8 cellular contexts compared by ENCODE assay signal in the genomic region with DNA sequence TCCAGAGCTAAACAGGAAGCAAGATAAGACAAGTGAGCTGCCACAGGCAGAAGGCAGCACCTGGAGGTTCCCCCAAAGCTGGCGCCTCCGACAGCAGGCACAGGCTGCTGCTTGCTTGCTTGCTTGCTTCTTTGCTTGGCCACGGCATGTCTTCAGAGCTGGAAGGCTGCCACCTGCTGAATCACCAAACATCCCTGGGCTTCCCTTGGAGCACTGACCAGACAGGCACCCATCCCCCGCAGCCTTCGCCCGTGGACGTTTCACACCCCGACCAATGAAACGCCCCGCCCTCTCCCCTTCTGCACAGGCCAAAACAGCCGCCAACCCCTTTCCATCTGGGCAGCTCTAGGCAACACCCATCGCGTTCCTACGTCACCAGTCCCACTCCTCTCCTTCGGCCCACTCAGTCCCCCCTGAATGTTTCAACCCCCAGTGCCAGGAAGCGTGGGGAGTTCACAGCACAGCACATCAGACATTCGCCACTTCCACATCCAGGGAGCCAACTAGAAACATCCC. TPM values are rescaled to one million over a fixed set of nuclear protein-coding genes. Genes with fewer than 3 reads are reported as not detected.
A peak's percentile ranks its signal among the peaks of the same experiment; 100 is the strongest.
DNase-seq lines count a peak whose midpoint lies in the region; ATAC-seq and TF ChIP-seq lines count a peak whose summit lies in the region.

No MANE protein-coding gene starts in this region.

- peak; percentile 22 for ATAC-seq in GM19023 (IDR thresholded peaks at IDR 0.05; ENCODE audit: unreplicated experiment)
- ATAC-seq in HG03342 (IDR thresholded peaks at IDR 0.05; ENCODE audit: unreplicated experiment), result peak; percentile 18

- CTCF ChIA-PET in BJ (lab: Yijun Ruan, JAX), result interaction anchor here (0.6 to 1.7 kb wide), 9 partner anchors 10 to 254 kb away, joined by 3 to 5 read pairs (median 3); no protein-coding TSS in a partner anchor

- POLR2A ChIA-PET in BJ (lab: Charles Lee), result interaction anchor here (0.6 kb wide), 1 partner anchor 242 kb away, joined by 7 read pairs; no protein-coding TSS in a partner anchor

- peak; percentile 76 for DNase-seq in BJ (ENCODE audit: low read depth)
- peak; percentile 34 for DNase-seq in NCI-H82 treated with DMSO at 0.1 percent for 48 hours (lab: John Stamatoyannopoulos, UW; ENCODE audit: unreplicated experiment)
- peak; percentile 40 for DNase-seq in activated T-cell treated with anti-CD3 and anti-CD28 coated beads for 1 hour (ENCODE audit: low read depth)
- peak; percentile 62 for DNase-seq in epidermal melanocyte (ENCODE audit: insufficient read length, low spot score)
- peak; percentile 80 for DNase-seq in middle frontal gyrus (ENCODE audit: extremely low spot score, low spot score)
- DNase-seq in stimulated activated CD8-positive, alpha-beta memory T cell treated with anti-CD3 and anti-CD28 coated beads, Interleukin-4, amount 100 ng/mL, for 48 hours, result peak; percentile 69

- H3K36me3 ChIP-seq in BJ (ENCODE audit: control insufficient read depth, insufficient read depth, low read length), result no peaks in the 10 kb centered on the region

- peak overlapping the region; percentile 73 for H3K4me3 ChIP-seq in BJ (ENCODE audit: low read depth, low read length)

- H3K27me3 ChIP-seq in BJ (ENCODE audit: control insufficient read depth, insufficient read depth, low read length), result no peaks in the 10 kb centered on the region

- TF ChIP-seq CTCF in BJ (IDR thresholded peaks at IDR 0.05; ENCODE audit: insufficient read depth, low read depth, low read length), result peak; percentile 19; the same call in 1 of the 2 replicates

RNA-seq across cellular contexts. Expression of gene SGMS1, which starts 1.7 kb away (rescaled TPM):
- 18.9 and 21.1 TPM in 2 replicates for polyA plus RNA-seq in BJ (2011; rRNA removed)
- 12.1 and 16.0 TPM in 2 replicates for polyA minus RNA-seq in BJ (2011; rRNA and poly(A)+ RNA removed)

Comparison
In these comparisons a context has a peak if more than half of its experiments do, and no peak if none do; other contexts are left out.
1. Peak in every context shown above with its lines: DNase-seq, ATAC-seq and H3K4me3 ChIP-seq.